Comparison of ENCODE assay signal across 1 cellular context in the genomic region with DNA sequence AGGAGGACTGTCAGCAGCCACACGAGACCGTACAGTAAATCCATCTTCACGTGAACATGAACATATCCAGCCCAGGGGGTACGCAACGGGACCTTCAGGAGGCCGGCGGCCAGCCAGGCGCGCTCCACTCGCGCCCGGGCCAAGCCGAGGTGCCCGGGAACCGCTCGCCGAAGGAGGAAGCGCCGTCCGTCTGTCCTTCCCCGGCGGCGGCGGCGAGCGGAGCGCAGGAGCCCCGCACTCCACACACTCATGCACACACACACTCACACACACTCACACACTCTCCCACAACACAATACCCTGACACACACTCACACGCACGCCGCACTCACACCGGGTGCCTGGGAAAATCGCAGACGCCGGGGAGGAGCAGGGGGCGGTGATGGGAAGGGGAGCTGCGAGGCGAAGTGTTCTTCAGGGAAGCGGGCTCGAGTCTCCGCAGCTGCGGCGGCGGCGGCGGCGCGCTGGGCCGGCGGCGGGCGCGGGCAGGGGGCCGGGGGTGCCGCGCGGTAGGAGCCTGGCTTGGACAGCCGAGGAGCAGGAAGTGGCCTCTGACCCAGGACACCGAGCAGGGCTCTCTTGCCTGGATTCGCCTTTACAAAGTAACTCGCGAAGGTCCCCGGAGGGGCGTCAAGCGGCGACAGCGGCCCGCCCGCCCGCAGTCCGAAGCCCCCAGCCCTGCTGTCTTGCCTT.
TF ChIP-seq lines count a peak whose summit lies in the region.

No MANE protein-coding gene starts in this region.

TF ChIP-seq in SK-N-SH, 30 proteins besides CTCF, POLR2A, EP300 and RAD21 (continued from another document):
- TF ChIP-seq, protein P1, sequence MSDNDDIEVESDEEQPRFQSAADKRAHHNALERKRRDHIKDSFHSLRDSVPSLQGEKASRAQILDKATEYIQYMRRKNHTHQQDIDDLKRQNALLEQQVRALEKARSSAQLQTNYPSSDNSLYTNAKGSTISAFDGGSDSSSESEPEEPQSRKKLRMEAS (IDR thresholded peaks at IDR 0.05; ENCODE audit: low read depth) = no peak
- TF ChIP-seq, protein P2, sequence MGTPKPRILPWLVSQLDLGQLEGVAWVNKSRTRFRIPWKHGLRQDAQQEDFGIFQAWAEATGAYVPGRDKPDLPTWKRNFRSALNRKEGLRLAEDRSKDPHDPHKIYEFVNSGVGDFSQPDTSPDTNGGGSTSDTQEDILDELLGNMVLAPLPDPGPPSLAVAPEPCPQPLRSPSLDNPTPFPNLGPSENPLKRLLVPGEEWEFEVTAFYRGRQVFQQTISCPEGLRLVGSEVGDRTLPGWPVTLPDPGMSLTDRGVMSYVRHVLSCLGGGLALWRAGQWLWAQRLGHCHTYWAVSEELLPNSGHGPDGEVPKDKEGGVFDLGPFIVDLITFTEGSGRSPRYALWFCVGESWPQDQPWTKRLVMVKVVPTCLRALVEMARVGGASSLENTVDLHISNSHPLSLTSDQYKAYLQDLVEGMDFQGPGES (IDR thresholded peaks at IDR 0.05; ENCODE audit: low read depth, low read length) = no peak
- TF ChIP-seq MXI1 (IDR thresholded peaks at IDR 0.05; ENCODE audit: low read depth, low read length) (no peak), TEAD4 (IDR thresholded peaks at IDR 0.05; ENCODE audit: borderline replicate concordance, insufficient read depth) (no peak), FOSL2 (IDR thresholded peaks at IDR 0.05; ENCODE audit: borderline replicate concordance, low read depth) (no peak)
